Comparison of ENCODE assay signal across 2 cellular contexts in genomic region chr17:68034452-68034776, GRCh38.
TF ChIP-seq lines count a peak whose summit lies in the region.

No MANE protein-coding gene starts in this region.

TF ChIP-seq in SK-N-SH, 30 proteins besides CTCF, POLR2A, EP300 and RAD21 (continued from another document):
- TF ChIP-seq, protein P1, sequence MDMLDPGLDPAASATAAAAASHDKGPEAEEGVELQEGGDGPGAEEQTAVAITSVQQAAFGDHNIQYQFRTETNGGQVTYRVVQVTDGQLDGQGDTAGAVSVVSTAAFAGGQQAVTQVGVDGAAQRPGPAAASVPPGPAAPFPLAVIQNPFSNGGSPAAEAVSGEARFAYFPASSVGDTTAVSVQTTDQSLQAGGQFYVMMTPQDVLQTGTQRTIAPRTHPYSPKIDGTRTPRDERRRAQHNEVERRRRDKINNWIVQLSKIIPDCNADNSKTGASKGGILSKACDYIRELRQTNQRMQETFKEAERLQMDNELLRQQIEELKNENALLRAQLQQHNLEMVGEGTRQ (IDR thresholded peaks at IDR 0.05; ENCODE audit: borderline replicate concordance, low read depth, low read length) = no peak
- no peak for TF ChIP-seq NFIC (IDR thresholded peaks at IDR 0.05; ENCODE audit: borderline replicate concordance)
- TF ChIP-seq RFX5 (IDR thresholded peaks at IDR 0.05; ENCODE audit: low read length) = no peak
- no peak for TF ChIP-seq FOXM1 (IDR thresholded peaks at IDR 0.05; ENCODE audit: low read depth)
- TF ChIP-seq, protein P2, sequence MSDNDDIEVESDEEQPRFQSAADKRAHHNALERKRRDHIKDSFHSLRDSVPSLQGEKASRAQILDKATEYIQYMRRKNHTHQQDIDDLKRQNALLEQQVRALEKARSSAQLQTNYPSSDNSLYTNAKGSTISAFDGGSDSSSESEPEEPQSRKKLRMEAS (IDR thresholded peaks at IDR 0.05; ENCODE audit: low read depth) = no peak
- TF ChIP-seq RCOR1 (IDR thresholded peaks at IDR 0.05; ENCODE audit: low read length) = no peak
- no peak for TF ChIP-seq GATA2 (CRISPR knock-in tag; IDR thresholded peaks at IDR 0.05)
- TF ChIP-seq ELF1 (IDR thresholded peaks at IDR 0.05) = no peak
- TF ChIP-seq PBX3 (IDR thresholded peaks at IDR 0.05) = no peak

TF ChIP-seq in SK-N-SH treated with all-trans-retinoic acid at 6 μM for 48 hours, 23 proteins besides CTCF, POLR2A, EP300 and RAD21 (continued from another document):
- no peak for TF ChIP-seq CSDC2 (CRISPR knock-in tag; IDR thresholded peaks at IDR 0.05)
- TF ChIP-seq SNAI2 (CRISPR knock-in tag; IDR thresholded peaks at IDR 0.05) = no peak
- TF ChIP-seq, protein P3, sequence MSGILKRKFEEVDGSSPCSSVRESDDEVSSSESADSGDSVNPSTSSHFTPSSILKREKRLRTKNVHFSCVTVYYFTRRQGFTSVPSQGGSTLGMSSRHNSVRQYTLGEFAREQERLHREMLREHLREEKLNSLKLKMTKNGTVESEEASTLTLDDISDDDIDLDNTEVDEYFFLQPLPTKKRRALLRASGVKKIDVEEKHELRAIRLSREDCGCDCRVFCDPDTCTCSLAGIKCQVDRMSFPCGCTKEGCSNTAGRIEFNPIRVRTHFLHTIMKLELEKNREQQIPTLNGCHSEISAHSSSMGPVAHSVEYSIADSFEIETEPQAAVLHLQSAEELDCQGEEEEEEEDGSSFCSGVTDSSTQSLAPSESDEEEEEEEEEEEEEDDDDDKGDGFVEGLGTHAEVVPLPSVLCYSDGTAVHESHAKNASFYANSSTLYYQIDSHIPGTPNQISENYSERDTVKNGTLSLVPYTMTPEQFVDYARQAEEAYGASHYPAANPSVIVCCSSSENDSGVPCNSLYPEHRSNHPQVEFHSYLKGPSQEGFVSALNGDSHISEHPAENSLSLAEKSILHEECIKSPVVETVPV (CRISPR knock-in tag; IDR thresholded peaks at IDR 0.05) = no peak
- TF ChIP-seq ZC3H10 (CRISPR knock-in tag; IDR thresholded peaks at IDR 0.05) = no peak
- TF ChIP-seq ZFP30 (CRISPR knock-in tag; IDR thresholded peaks at IDR 0.05) = no peak
- TF ChIP-seq ZNF70 (CRISPR knock-in tag; IDR thresholded peaks at IDR 0.05) = no peak
